Comparison of ENCODE assay signal across 1 cellular context in the genomic region with DNA sequence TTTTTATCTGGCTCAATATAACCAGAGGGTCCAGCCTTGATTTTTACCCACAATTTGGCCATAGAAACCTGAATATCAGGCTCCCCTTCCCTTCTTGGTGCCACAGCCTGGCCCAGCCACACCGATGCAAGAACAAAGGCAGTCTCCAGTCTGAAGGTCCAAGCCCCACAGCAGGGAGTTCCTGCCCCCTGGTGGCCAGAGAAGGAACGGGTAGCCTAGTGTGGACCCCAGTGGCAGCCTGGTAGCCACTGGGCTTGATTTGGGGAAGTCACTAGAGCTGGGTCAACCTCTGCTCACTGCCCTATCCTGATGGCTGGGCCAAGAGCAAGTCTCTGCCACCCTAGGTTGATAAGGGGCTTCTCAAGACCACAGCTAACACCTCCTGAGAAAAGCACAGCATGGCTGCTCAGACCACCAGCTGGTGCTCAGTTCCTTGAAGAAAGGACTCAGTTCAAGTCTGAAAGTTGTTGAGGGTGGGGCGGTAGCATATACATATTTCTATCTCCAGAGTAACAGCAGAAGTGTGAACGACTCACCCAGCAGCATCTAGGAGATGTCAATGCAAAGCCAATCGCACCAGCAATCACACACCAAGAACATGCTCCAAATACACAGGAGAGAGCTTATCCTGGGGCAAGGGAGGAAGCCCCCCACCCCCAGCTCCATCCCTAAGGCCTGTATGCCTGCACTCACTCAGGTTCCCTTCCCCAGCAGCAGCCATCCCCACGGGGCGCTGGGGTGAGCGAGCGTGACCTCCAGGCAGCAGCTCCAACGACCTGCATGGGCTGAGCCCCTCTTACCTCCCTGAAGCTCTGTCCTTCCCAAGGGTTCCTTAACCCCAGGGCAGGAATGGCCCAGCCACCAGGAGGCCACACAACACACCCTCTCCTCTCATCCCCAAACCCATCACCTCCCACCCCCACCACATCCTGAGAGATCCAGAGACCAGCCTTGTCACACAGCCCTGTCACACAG.
TF ChIP-seq lines count a peak whose summit lies in the region.

No MANE protein-coding gene starts in this region.

TF ChIP-seq in IMR-90, 13 proteins besides CTCF, POLR2A, EP300 and RAD21 (continued from another document):
- TF ChIP-seq ELK1 (IDR thresholded peaks at IDR 0.05; ENCODE audit: borderline replicate concordance, low read depth, low read length) (no peak), SMC3 (IDR thresholded peaks at IDR 0.05; ENCODE audit: low read depth, low read length) (peak; percentile 92), FOS (IDR thresholded peaks at IDR 0.05; ENCODE audit: low read depth, low read length) (no peak), CEBPB (IDR thresholded peaks at IDR 0.05; ENCODE audit: low read depth, low read length) (no peak), RFX5 (IDR thresholded peaks at IDR 0.05; ENCODE audit: low read depth, low read length) (no peak), RCOR1 (IDR thresholded peaks at IDR 0.05; ENCODE audit: insufficient replicate concordance, low read length) (no peak), BHLHE40 (IDR thresholded peaks at IDR 0.05; ENCODE audit: low read depth, low read length) (no peak)
- TF ChIP-seq, protein P1, sequence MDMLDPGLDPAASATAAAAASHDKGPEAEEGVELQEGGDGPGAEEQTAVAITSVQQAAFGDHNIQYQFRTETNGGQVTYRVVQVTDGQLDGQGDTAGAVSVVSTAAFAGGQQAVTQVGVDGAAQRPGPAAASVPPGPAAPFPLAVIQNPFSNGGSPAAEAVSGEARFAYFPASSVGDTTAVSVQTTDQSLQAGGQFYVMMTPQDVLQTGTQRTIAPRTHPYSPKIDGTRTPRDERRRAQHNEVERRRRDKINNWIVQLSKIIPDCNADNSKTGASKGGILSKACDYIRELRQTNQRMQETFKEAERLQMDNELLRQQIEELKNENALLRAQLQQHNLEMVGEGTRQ (IDR thresholded peaks at IDR 0.05; ENCODE audit: low read depth, low read length) = no peak
